In genomic region chr10:65292551-65292950, GRCh38 we compare ENCODE assay signal across 22 cellular contexts.
"Had no signal": no experiment of that assay in that cellular context is flagged by ENCODE, and none has a peak within 500 bp of the region (broad histone marks: within the 10 kb centered on the region; RNA-seq: fewer than 3 reads in every experiment).

No MANE protein-coding gene starts in this region.

- DNase-seq: hippocampal formation; kidney glomerular epithelial cell; left cardiac atrium; left lung; lower lobe of right lung; mammary epithelial cell; mesendoderm; naive thymus-derived CD4-positive, alpha-beta T cell; ovary; spleen; stimulated activated CD4-positive, alpha-beta T cell treated with anti-CD3 and anti-CD28 coated beads, Interleukin-4, amount 100 ng/mL, for 24 hours; stimulated activated naive CD4-positive, alpha-beta T cell; tibial artery; trophoblast cell; upper lobe of right lung had no signal

- H3K27me3 ChIP-seq: left lung, ovary, right atrium auricular region, spleen, suprapubic skin, tibial artery, upper lobe of right lung had no signal

- H3K4me1 ChIP-seq: left lung, lower lobe of right lung, right atrium auricular region, spleen, suprapubic skin, tibial artery, upper lobe of right lung had no signal

- H3K27ac ChIP-seq: left lung, lower lobe of right lung, ovary, right atrium auricular region, skin epidermis, spleen, suprapubic skin, thoracic aorta, tibial artery, upper lobe of right lung had no signal

- ATAC-seq: left cardiac atrium; left lung; lower lobe of right lung; naive thymus-derived CD4-positive, alpha-beta T cell; natural killer cell treated with Interleukin-12 subunit alpha and Interleukin-12 subunit beta and Interleukin-15 and Interleukin-18, amount 100 ng/mL, for 72 hours; sciatic nerve; stimulated activated effector memory CD8-positive, alpha-beta T cell treated with anti-CD3 and anti-CD28 coated beads, Interleukin-12 subunit alpha, Interleukin-12 subunit beta, amount 100 ng/mL, for 72 hours; upper lobe of right lung had no signal

- H3K9me3 ChIP-seq: left lung, lower lobe of right lung, ovary, right atrium auricular region, spleen, suprapubic skin, thoracic aorta, tibial artery, upper lobe of right lung had no signal

- H3K4me3 ChIP-seq: left lung, lower lobe of right lung, ovary, right atrium auricular region, skin epidermis, spleen, suprapubic skin, thoracic aorta, tibial artery, upper lobe of right lung had no signal

- H3K36me3 ChIP-seq: left lung, lower lobe of right lung, ovary, right atrium auricular region, spleen, suprapubic skin, thoracic aorta, tibial artery, upper lobe of right lung had no signal
